Comparison of ENCODE assay signal across 9 cellular contexts in the genomic region with DNA sequence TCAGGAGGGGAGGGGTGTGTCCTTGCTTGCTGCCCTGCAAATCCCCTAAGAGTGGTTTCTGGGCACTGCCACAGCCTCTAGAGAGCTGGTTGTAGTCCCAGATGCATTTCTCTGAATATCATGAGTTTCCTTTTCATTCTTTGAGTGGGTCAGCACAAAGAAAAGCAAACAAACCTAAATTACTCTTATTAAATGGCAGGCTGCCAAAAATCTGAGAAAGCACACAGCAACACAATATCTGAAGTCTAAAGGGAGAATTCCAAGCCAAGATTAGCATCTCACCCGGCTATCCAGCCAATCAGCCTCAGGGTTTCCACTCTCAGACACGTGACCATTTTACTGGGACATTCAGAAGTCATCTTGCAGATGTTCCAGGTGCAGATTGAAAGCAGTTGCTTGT.
A peak's percentile ranks its signal among the peaks of the same experiment; 100 is the strongest.
DNase-seq lines count a peak whose midpoint lies in the region; ATAC-seq, FAIRE-seq and TF ChIP-seq lines count a peak whose summit lies in the region.
"Had no signal": no experiment of that assay in that cellular context is flagged by ENCODE, and none has a peak within 500 bp of the region (broad histone marks: within the 10 kb centered on the region; RNA-seq: fewer than 3 reads in every experiment).

No MANE protein-coding gene starts in this region.

- no TSS peak for BruUV-seq in IMR-90 (replicated peaks; lab: Mats Ljungman, UMichigan)

- peak overlapping the region; percentile 58 for H2AFZ ChIP-seq in IMR-90 (replicated peaks; ENCODE audit: low read length, poor library complexity)

- H4K91ac ChIP-seq in IMR-90 (ENCODE audit: insufficient read depth, low read depth, low read length), result no peak overlapping the region

- no peaks in the 10 kb centered on the region for H3K79me1 ChIP-seq in IMR-90 (ENCODE audit: low read depth in 1 of 2, low read length in 2 of 2)

- H2BK5ac ChIP-seq in IMR-90 (ENCODE audit: low read depth, low read length, poor library complexity, severe bottlenecking), result peak overlapping the region; percentile 21

- no peak overlapping the region; the same call in 1 of the 2 replicates for H4K5ac ChIP-seq in IMR-90 (ENCODE audit: low read depth, low read length)

- TF ChIP-seq RAD21 in IMR-90 (IDR thresholded peaks at IDR 0.05; ENCODE audit: low read length), result no peak

- peak overlapping the region; percentile 65 for H3K4me2 ChIP-seq in IMR-90 (ENCODE audit: low read depth, low read length)

- 0 out of 2 replicates have a peak overlapping the region, but pooled peaks have one; percentile 22 for H3K9ac ChIP-seq in IMR-90 (ENCODE audit: low read depth, low read length)

- ATAC-seq in IMR-90 (ENCODE audit: low read depth), result peak; percentile 68
- ATAC-seq in HG02852 (IDR thresholded peaks at IDR 0.05; ENCODE audit: unreplicated experiment), result no peak
- ATAC-seq in GM18511 (IDR thresholded peaks at IDR 0.05; ENCODE audit: unreplicated experiment), result no peak

- H2BK120ac ChIP-seq in IMR-90 (ENCODE audit: low read depth, low read length), result peak overlapping the region; percentile 42; the same call in 1 of the 2 replicates

- no peak overlapping the region; the same call in 1 of the 2 replicates for H3K23ac ChIP-seq in IMR-90 (ENCODE audit: low read depth, low read length)

- WGBS in IMR-90 (ENCODE audit: extremely low coverage in 2 of 2, insufficient read length in 1 of 2), 2 experiments, result no CpG with 5 or more reads among the region's 2 CpGs
- WGBS in adrenal gland, 4 donors, result 31 to 61% (median 56%) methylated on average over 2 of the region's 2 CpGs

- in situ Hi-C loops in IMR-90 (cut with MboI; ENCODE audit: low sequenced_read_pairs), result no loop called here

- H2AK5ac ChIP-seq in IMR-90 (ENCODE audit: low read depth, low read length), result no peak overlapping the region

- peak; percentile 27 for DNase-seq in AG10803 (ENCODE audit: low read depth)
- DNase-seq in IMR-90, result peak; percentile 92
- DNase-seq in RWPE1 (ENCODE audit: low spot score), result peak; percentile 48
- no peak for DNase-seq in central memory CD4-positive, alpha-beta T cell
- DNase-seq in adrenal gland, result no peak

- H3K9me3 ChIP-seq in IMR-90 (ENCODE audit: control insufficient read depth, insufficient read depth, low read length) (no peaks in the 10 kb centered on the region), adrenal gland (replicated peaks in 1 of 3) (no peaks in the 10 kb centered on the region)

- H3K4me1 ChIP-seq in IMR-90 (ENCODE audit: control insufficient read depth, insufficient read depth, low read length) (peaks cover 10% of the 10 kb centered on the region), adrenal gland (replicated peaks in 1 of 2) (no peaks in the 10 kb centered on the region)

- no peak overlapping the region for H2BK20ac ChIP-seq in IMR-90 (ENCODE audit: low read depth, low read length)

- intact Hi-C loops in IMR-90 (cut with micrococcal nuclease), result no loop called here
- intact Hi-C loops in adrenal gland (cut with DNase I), result no loop called here

- FAIRE-seq in islet of Langerhans (lab: Jason Lieb, UNC), result peak; percentile 81
- FAIRE-seq: G401.6 had no signal

- dilution Hi-C loops in IMR-90 (cut with HindIII; ENCODE audit: low sequenced_read_pairs, unreplicated experiment), result no loop called here

- H3K27me3 ChIP-seq in IMR-90 (ENCODE audit: control insufficient read depth, insufficient read depth, low read length), result no peaks in the 10 kb centered on the region
- no peaks in the 10 kb centered on the region for H3K27me3 ChIP-seq in adrenal gland

- CTCF ChIA-PET in IMR-90 (lab: Yijun Ruan, JAX) (no interaction called here), RWPE1 (lab: Yijun Ruan, JAX) (no interaction called here)

- H4K20me1 ChIP-seq in IMR-90 (ENCODE audit: insufficient read depth, low read length), result no peaks in the 10 kb centered on the region

- H3K36me3 ChIP-seq in IMR-90 (ENCODE audit: control insufficient read depth, insufficient read depth, low read length) (no peaks in the 10 kb centered on the region), adrenal gland (replicated peaks in 1 of 2) (no peaks in the 10 kb centered on the region)

- H3K56ac ChIP-seq in IMR-90 (ENCODE audit: extremely low read depth, insufficient read depth, low read length), result no peak overlapping the region

- H2BK15ac ChIP-seq in IMR-90 (ENCODE audit: low read depth, low read length), result no peak overlapping the region

- POLR2A ChIA-PET in IMR-90 (lab: Charles Lee; ENCODE audit: unreplicated experiment), result no interaction called here
- POLR2A ChIA-PET in RWPE1 (lab: Yijun Ruan, JAX; ENCODE audit: low non-redundant PET), result no interaction called here

- no peak overlapping the region for H3K14ac ChIP-seq in IMR-90 (replicated peaks; ENCODE audit: low read depth, low read length)

- TF ChIP-seq POLR2A in IMR-90 (IDR thresholded peaks at IDR 0.05; ENCODE audit: low read depth, low read length), result no peak
- TF ChIP-seq POLR2A in adrenal gland (IDR thresholded peaks at IDR 0.05), result no peak

- no peak overlapping the region for H4K8ac ChIP-seq in IMR-90 (ENCODE audit: low read depth in 2 of 2, low read length in 2 of 2)

- H3K4me3 ChIP-seq in AG10803 (ENCODE audit: low read length) (no peak overlapping the region), IMR-90 (ENCODE audit: insufficient read depth, low read depth, low read length) (no peak overlapping the region), adrenal gland (no peak overlapping the region)

- peak overlapping the region; percentile 70; the same call in 1 of the 2 replicates for H3K27ac ChIP-seq in IMR-90 (ENCODE audit: insufficient read depth, low read length)
- no peak overlapping the region for H3K27ac ChIP-seq in RWPE1
- no peak overlapping the region for H3K27ac ChIP-seq in adrenal gland

- H2AK9ac ChIP-seq in IMR-90 (replicated peaks; ENCODE audit: low read depth, low read length, poor library complexity), result no peak overlapping the region

- H3K18ac ChIP-seq in IMR-90 (ENCODE audit: low read depth, low read length), result peak overlapping the region; percentile 82

- H3K9me1 ChIP-seq in IMR-90 (ENCODE audit: insufficient read depth, low read length), result no peaks in the 10 kb centered on the region; the same call in 1 of the 2 replicates

- peak overlapping the region; percentile 55; the same call in 1 of the 2 replicates for H3K4ac ChIP-seq in IMR-90 (ENCODE audit: low read depth, low read length)

- no peak for TF ChIP-seq CTCF in AG10803 (conservative IDR thresholded peaks at IDR 0.05; ENCODE audit: low read length)
- TF ChIP-seq CTCF in IMR-90 (conservative IDR thresholded peaks at IDR 0.05; ENCODE audit: low read depth, low read length), result no peak
- TF ChIP-seq CTCF in RWPE1 (conservative IDR thresholded peaks at IDR 0.05; ENCODE audit: low read depth), result no peak
- no peak for TF ChIP-seq CTCF in adrenal gland (IDR thresholded peaks at IDR 0.05)

TF ChIP-seq in IMR-90, 13 proteins besides CTCF, POLR2A, EP300 and RAD21:
- TF ChIP-seq BHLHE40 (IDR thresholded peaks at IDR 0.05; ENCODE audit: low read depth, low read length) (no peak; the same call in 1 of the 2 replicates), CEBPB (IDR thresholded peaks at IDR 0.05; ENCODE audit: low read depth, low read length) (no peak), FOS (IDR thresholded peaks at IDR 0.05; ENCODE audit: low read depth, low read length) (no peak), MAZ (IDR thresholded peaks at IDR 0.05; ENCODE audit: borderline replicate concordance, low read depth, low read length) (no peak), MXI1 (IDR thresholded peaks at IDR 0.05; ENCODE audit: borderline replicate concordance, low read depth, low read length) (no peak)
- TF ChIP-seq, protein P1, sequence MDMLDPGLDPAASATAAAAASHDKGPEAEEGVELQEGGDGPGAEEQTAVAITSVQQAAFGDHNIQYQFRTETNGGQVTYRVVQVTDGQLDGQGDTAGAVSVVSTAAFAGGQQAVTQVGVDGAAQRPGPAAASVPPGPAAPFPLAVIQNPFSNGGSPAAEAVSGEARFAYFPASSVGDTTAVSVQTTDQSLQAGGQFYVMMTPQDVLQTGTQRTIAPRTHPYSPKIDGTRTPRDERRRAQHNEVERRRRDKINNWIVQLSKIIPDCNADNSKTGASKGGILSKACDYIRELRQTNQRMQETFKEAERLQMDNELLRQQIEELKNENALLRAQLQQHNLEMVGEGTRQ (IDR thresholded peaks at IDR 0.05; ENCODE audit: low read depth, low read length), result peak; percentile 71

Comparison
In these comparisons a context has a peak if more than half of its experiments do, and no peak if none do; other contexts are left out.
1. DNase-seq: peak in AG10803 (single experiment), IMR-90 (single experiment) and RWPE1 (single experiment); none in central memory CD4-positive, alpha-beta T cell (single experiment) and adrenal gland (0 of 7).